11 cellular contexts compared by ENCODE assay signal in the genomic region with DNA sequence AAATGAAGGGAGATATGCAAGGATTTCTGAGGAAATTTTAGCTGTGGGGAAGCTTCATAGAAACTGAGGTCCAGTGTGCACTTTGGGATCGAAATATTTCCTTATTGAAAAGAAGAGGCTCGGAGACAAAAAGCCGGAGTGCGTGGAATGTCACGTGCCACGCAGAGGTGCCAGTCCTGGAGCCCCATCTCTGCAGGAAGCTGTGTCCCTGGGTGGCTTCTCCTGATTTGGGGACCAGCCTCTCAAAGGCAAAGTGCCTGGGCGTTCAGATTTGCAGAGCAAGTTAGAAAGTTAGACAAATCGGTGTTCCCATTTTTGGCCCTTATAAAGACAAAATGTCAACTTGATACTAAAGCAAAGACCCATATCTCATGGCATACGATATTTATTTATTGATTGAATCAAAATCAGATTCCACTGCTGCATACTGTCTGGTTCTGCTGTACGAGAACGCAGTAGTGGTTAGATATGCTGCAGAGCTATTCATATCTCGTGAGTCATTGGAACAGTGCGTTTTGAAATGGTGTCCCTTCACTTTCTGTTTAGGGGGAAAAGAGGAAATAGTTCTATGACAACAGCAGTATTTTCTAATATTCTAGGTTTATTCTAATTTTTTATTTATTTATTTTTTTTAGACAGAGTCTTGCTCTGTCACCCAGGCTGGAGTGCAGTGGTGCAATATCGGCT. TPM values are rescaled to one million over a fixed set of nuclear protein-coding genes. Genes with fewer than 3 reads are reported as not detected.
DNase-seq lines count a peak whose midpoint lies in the region; ATAC-seq, FAIRE-seq and TF ChIP-seq lines count a peak whose summit lies in the region.
"Had no signal": no experiment of that assay in that cellular context is flagged by ENCODE, and none has a peak within 500 bp of the region (broad histone marks: within the 10 kb centered on the region; RNA-seq: fewer than 3 reads in every experiment).

No MANE protein-coding gene starts in this region.

- H3K4me1 ChIP-seq in SK-N-SH (ENCODE audit: control insufficient read depth in 1 of 2, insufficient read depth in 2 of 2, low read depth in 1 of 2, low read length in 1 of 2) (no peaks in the 10 kb centered on the region), gastroesophageal sphincter (no peaks in the 10 kb centered on the region), sigmoid colon (no peaks in the 10 kb centered on the region)
- H3K4me1 ChIP-seq: testis had no signal

- peak overlapping the region; percentile 18 for H3K4me3 Mint-ChIP-seq in activated CD4-positive, alpha-beta T cell treated with anti-CD3 and anti-CD28 coated beads, Interleukin-2, amount 10 ng/mL, durations not matched to agents 24 days and 14 days
- H3K4me3 Mint-ChIP-seq in stimulated activated naive CD8-positive, alpha-beta T cell treated with anti-CD3 and anti-CD28 coated beads, Interleukin-15, Interleukin-2, amounts not matched to agents 100 ng/mL and 50 ng/mL, for 24 hours: no peak overlapping the region

- no peak for TF ChIP-seq CTCF in SK-N-SH (IDR thresholded peaks at IDR 0.05)
- TF ChIP-seq CTCF in gastroesophageal sphincter (IDR thresholded peaks at IDR 0.05): no peak
- TF ChIP-seq CTCF in sigmoid colon (IDR thresholded peaks at IDR 0.05): no peak

- H2AFZ ChIP-seq in SK-N-SH (ENCODE audit: low read depth): peak overlapping the region; percentile 35; the same call in 1 of the 2 replicates

- H3K27me3 Mint-ChIP-seq in activated CD4-positive, alpha-beta T cell treated with anti-CD3 and anti-CD28 coated beads, Interleukin-2, amount 10 ng/mL, durations not matched to agents 24 days and 14 days: no peaks in the 10 kb centered on the region
- H3K27me3 Mint-ChIP-seq in stimulated activated naive CD8-positive, alpha-beta T cell treated with anti-CD3 and anti-CD28 coated beads, Interleukin-15, Interleukin-2, amounts not matched to agents 100 ng/mL and 50 ng/mL, for 24 hours: no peaks in the 10 kb centered on the region

- no peaks in the 10 kb centered on the region for H3K36me3 ChIP-seq in SK-N-SH (replicated peaks in 1 of 2; ENCODE audit: control insufficient read depth in 1 of 2, insufficient read depth in 2 of 2, low read length in 1 of 2)
- no peaks in the 10 kb centered on the region for H3K36me3 ChIP-seq in gastroesophageal sphincter
- H3K36me3 ChIP-seq in sigmoid colon: no peaks in the 10 kb centered on the region

- no peaks in the 10 kb centered on the region for H3K9me2 ChIP-seq in SK-N-SH

- peaks cover under 1% of the 10 kb centered on the region for H3K9me3 Mint-ChIP-seq in activated CD4-positive, alpha-beta T cell treated with anti-CD3 and anti-CD28 coated beads, Interleukin-2, amount 10 ng/mL, durations not matched to agents 24 days and 14 days
- H3K9me3 Mint-ChIP-seq in stimulated activated naive CD8-positive, alpha-beta T cell treated with anti-CD3 and anti-CD28 coated beads, Interleukin-15, Interleukin-2, amounts not matched to agents 100 ng/mL and 50 ng/mL, for 24 hours: no peaks in the 10 kb centered on the region

- H3K36me3 Mint-ChIP-seq in activated CD4-positive, alpha-beta T cell treated with anti-CD3 and anti-CD28 coated beads, Interleukin-2, amount 10 ng/mL, durations not matched to agents 24 days and 14 days (ENCODE audit: low read depth): no peaks in the 10 kb centered on the region
- H3K36me3 Mint-ChIP-seq in stimulated activated naive CD8-positive, alpha-beta T cell treated with anti-CD3 and anti-CD28 coated beads, Interleukin-15, Interleukin-2, amounts not matched to agents 100 ng/mL and 50 ng/mL, for 24 hours (ENCODE audit: low read depth): no peaks in the 10 kb centered on the region

- FAIRE-seq in urothelium cell line (lab: Jason Lieb, UNC): no peak

- ATAC-seq in gastroesophageal sphincter: peak; percentile 46
- ATAC-seq in GM21447 (IDR thresholded peaks at IDR 0.05; ENCODE audit: unreplicated experiment): no peak

- intact Hi-C loops in activated CD4-positive, alpha-beta T cell treated with anti-CD3 and anti-CD28 coated beads, Interleukin-2, amount 10 ng/mL, durations not matched to agents 24 days and 14 days (cut with micrococcal nuclease): no loop called here
- intact Hi-C loops in sigmoid colon (cut with DNase I): no loop called here

- no peak for TF ChIP-seq RAD21 in SK-N-SH (IDR thresholded peaks at IDR 0.05; ENCODE audit: low read length)

- H3K4me3 ChIP-seq in SK-N-SH (ENCODE audit: low read depth in 2 of 2, low read length in 1 of 2) (no peak overlapping the region), gastroesophageal sphincter (no peak overlapping the region), sigmoid colon (no peak overlapping the region)
- H3K4me3 ChIP-seq: testis had no signal

- H3K9ac ChIP-seq in SK-N-SH: no peak overlapping the region

- no peaks in the 10 kb centered on the region for H4K20me1 ChIP-seq in SK-N-SH (ENCODE audit: insufficient read depth)

- H3K4me1 Mint-ChIP-seq in activated CD4-positive, alpha-beta T cell treated with anti-CD3 and anti-CD28 coated beads, Interleukin-2, amount 10 ng/mL, durations not matched to agents 24 days and 14 days: peaks cover 54% of the 10 kb centered on the region
- H3K4me1 Mint-ChIP-seq in stimulated activated naive CD8-positive, alpha-beta T cell treated with anti-CD3 and anti-CD28 coated beads, Interleukin-15, Interleukin-2, amounts not matched to agents 100 ng/mL and 50 ng/mL, for 24 hours (ENCODE audit: low read depth): peaks cover 68% of the 10 kb centered on the region

- H3F3A ChIP-seq in SK-N-SH (replicated peaks; ENCODE audit: insufficient read depth): no peaks in the 10 kb centered on the region

- H3K27me3 ChIP-seq in SK-N-SH (ENCODE audit: insufficient read depth): no peaks in the 10 kb centered on the region
- no peaks in the 10 kb centered on the region for H3K27me3 ChIP-seq in gastroesophageal sphincter
- H3K27me3 ChIP-seq in sigmoid colon: no peaks in the 10 kb centered on the region
- H3K27me3 ChIP-seq: testis had no signal

- DNase-seq in activated CD4-positive, alpha-beta T cell treated with anti-CD3 and anti-CD28 coated beads, Interleukin-2, amount 10 ng/mL, durations not matched to agents 24 days and 14 days: no peak
- DNase-seq in activated CD4-positive, alpha-beta T cell treated with anti-CD3 and anti-CD28 coated beads, Interleukin-2, amount 50 U/mL, for 4 hours: no peak
- DNase-seq in SK-N-SH: no peak
- DNase-seq in urothelium cell line (ENCODE audit: low spot score): no peak
- no peak for DNase-seq in sigmoid colon
- DNase-seq: NCI-H1105 treated with DMSO at 0.1 percent for 48 hours; stimulated activated CD4-positive, alpha-beta T cell treated with anti-CD3 and anti-CD28 coated beads, Interleukin-15, amount 100 ng/mL, for 24 hours; testis had no signal

- TF ChIP-seq EP300 in SK-N-SH (IDR thresholded peaks at IDR 0.05; ENCODE audit: borderline replicate concordance in 1 of 2, low read depth in 1 of 2, low read length in 1 of 2) (no peak), gastroesophageal sphincter (IDR thresholded peaks at IDR 0.05) (no peak), sigmoid colon (IDR thresholded peaks at IDR 0.05) (no peak)

- TF ChIP-seq POLR2A in gastroesophageal sphincter (IDR thresholded peaks at IDR 0.05) (no peak), sigmoid colon (IDR thresholded peaks at IDR 0.05) (no peak)

- H3K9me3 ChIP-seq in SK-N-SH (no peaks in the 10 kb centered on the region), gastroesophageal sphincter (no peaks in the 10 kb centered on the region), sigmoid colon (no peaks in the 10 kb centered on the region)
- H3K9me3 ChIP-seq: testis had no signal

- H3K4me2 ChIP-seq in SK-N-SH: no peak overlapping the region

- no peaks in the 10 kb centered on the region for H3K79me2 ChIP-seq in SK-N-SH (ENCODE audit: insufficient read depth)

- POLR2A ChIA-PET in SK-N-SH (lab: Yijun Ruan, JAX): no interaction called here

- peak overlapping the region; percentile 51 for H3K27ac Mint-ChIP-seq in activated CD4-positive, alpha-beta T cell treated with anti-CD3 and anti-CD28 coated beads, Interleukin-2, amount 10 ng/mL, durations not matched to agents 24 days and 14 days
- peak overlapping the region; percentile 49 for H3K27ac Mint-ChIP-seq in stimulated activated naive CD8-positive, alpha-beta T cell treated with anti-CD3 and anti-CD28 coated beads, Interleukin-15, Interleukin-2, amounts not matched to agents 100 ng/mL and 50 ng/mL, for 24 hours

- H3K27ac ChIP-seq in SK-N-SH (ENCODE audit: low read depth in 2 of 2, low read length in 1 of 2) (no peak overlapping the region), gastroesophageal sphincter (no peak overlapping the region), sigmoid colon (peak overlapping the region in 1 of 4 donors; percentile 27)
- H3K27ac ChIP-seq: testis had no signal

- CTCF ChIA-PET in SK-N-SH (lab: Yijun Ruan, JAX): interaction anchor here (0.7 to 3.1 kb wide), 2 partner anchors 9 to 189 kb away, joined by 3 to 13 read pairs; a partner anchor contains a TSS

- 71% methylated on average over 14 of the region's 14 CpGs for WGBS in SK-N-SH (ENCODE audit: low lambda C conversion rate)
- whole genome bisulfite sequencing in gastroesophageal sphincter (ENCODE audit: low coverage in 1 of 2), 2 donors: 62 to 80% methylated on average over 10 to 14 of the region's 14 CpGs
- 74 to 92% methylated on average over 14 of the region's 14 CpGs for WGBS in sigmoid colon, 2 donors

TF ChIP-seq in SK-N-SH, 30 proteins besides CTCF, POLR2A, EP300 and RAD21 (continues in another document):
- TF ChIP-seq, protein P1, sequence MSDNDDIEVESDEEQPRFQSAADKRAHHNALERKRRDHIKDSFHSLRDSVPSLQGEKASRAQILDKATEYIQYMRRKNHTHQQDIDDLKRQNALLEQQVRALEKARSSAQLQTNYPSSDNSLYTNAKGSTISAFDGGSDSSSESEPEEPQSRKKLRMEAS (IDR thresholded peaks at IDR 0.05; ENCODE audit: low read depth): no peak
- TF ChIP-seq ELF1 (IDR thresholded peaks at IDR 0.05) (no peak), POLR2AphosphoS5 (IDR thresholded peaks at IDR 0.05; ENCODE audit: low read depth, low read length) (no peak), JUND (IDR thresholded peaks at IDR 0.05) (no peak), FOXM1 (IDR thresholded peaks at IDR 0.05; ENCODE audit: low read depth) (no peak)
- TF ChIP-seq, protein P2, sequence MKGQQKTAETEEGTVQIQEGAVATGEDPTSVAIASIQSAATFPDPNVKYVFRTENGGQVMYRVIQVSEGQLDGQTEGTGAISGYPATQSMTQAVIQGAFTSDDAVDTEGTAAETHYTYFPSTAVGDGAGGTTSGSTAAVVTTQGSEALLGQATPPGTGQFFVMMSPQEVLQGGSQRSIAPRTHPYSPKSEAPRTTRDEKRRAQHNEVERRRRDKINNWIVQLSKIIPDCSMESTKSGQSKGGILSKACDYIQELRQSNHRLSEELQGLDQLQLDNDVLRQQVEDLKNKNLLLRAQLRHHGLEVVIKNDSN (IDR thresholded peaks at IDR 0.05; ENCODE audit: borderline replicate concordance, low read depth): no peak

RNA-seq across cellular contexts. Expression of a gene that starts 9.1 kb away (rescaled TPM):
- 36.7 and 37.9 TPM in 2 replicates for total RNA-seq in activated CD4-positive, alpha-beta T cell treated with anti-CD3 and anti-CD28 coated beads, Interleukin-2, amount 10 ng/mL, durations not matched to agents 24 days and 14 days
- polyA plus RNA-seq in SK-N-SH (2012; rRNA removed) (22.2 and 32.2 TPM in 2 replicates), sigmoid colon (10 to 100 TPM; 16.2 to 19.2 (median 18.2) TPM)
- 22.0 and 24.7 TPM in 2 replicates for polyA plus RNA-seq in SK-N-SH (2012; cell fraction: cytosol; rRNA removed)
- polyA plus RNA-seq in SK-N-SH (2012; cell fraction: nucleus; rRNA removed): 44.4 and 67.5 TPM in 2 replicates
- total RNA-seq in gastroesophageal sphincter (10 to 100 TPM; 24.0 to 46.1 (median 33.8) TPM), sigmoid colon (10 to 100 TPM; 19.6 to 37.3 (median 32.4) TPM)
